Comparison of ENCODE assay signal across 16 cellular contexts in the genomic region with DNA sequence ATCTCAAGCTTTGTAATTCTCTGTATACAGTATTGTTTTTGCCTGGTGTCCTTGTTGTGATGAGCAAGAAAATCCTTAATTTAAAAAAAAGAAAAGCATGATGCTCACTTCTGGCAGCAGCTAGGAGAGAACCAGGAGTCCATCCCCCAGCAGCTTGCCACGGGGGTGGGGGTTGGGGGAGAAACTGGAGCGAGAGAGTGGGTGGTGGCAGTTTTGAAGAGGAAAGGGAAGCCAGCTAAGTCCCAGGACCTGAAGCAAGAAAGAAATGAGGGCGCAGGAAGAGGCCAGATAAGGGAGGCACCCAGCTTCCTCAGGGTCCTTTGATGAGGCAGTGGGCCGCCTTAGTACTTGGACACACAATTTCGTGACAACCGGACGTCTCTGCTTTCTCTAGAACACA. TPM values are rescaled to one million over a fixed set of nuclear protein-coding genes. Genes with fewer than 3 reads are reported as not detected.
"Had no signal": no experiment of that assay in that cellular context is flagged by ENCODE, and none has a peak within 500 bp of the region (broad histone marks: within the 10 kb centered on the region; RNA-seq: fewer than 3 reads in every experiment).

No MANE protein-coding gene starts in this region.

- H3K4me1 ChIP-seq: adrenal gland, body of pancreas, psoas muscle, uterus had no signal

- H3K4me1 Mint-ChIP-seq: activated CD8-positive, alpha-beta memory T cell treated with anti-CD3 and anti-CD28 coated beads, Interleukin-2, amount 10 ng/mL, durations not matched to agents 7 days and 5 days; natural killer cell had no signal

- H3K4me3 ChIP-seq: adrenal gland, body of pancreas, esophagus squamous epithelium, psoas muscle, uterus had no signal

- H3K36me3 ChIP-seq: uterus had no signal

- H3K27ac ChIP-seq: adrenal gland, body of pancreas, esophagus squamous epithelium, psoas muscle, uterus had no signal

- H3K4me3 Mint-ChIP-seq: activated CD8-positive, alpha-beta memory T cell treated with anti-CD3 and anti-CD28 coated beads, Interleukin-2, amount 10 ng/mL, durations not matched to agents 7 days and 5 days; activated naive CD4-positive, alpha-beta T cell treated with anti-CD3 and anti-CD28 coated beads for 36 hours; natural killer cell had no signal

- H3K27me3 Mint-ChIP-seq: activated CD8-positive, alpha-beta memory T cell treated with anti-CD3 and anti-CD28 coated beads, Interleukin-2, amount 10 ng/mL, durations not matched to agents 7 days and 5 days had no signal

- H3K27ac Mint-ChIP-seq: activated CD8-positive, alpha-beta memory T cell treated with anti-CD3 and anti-CD28 coated beads, Interleukin-2, amount 10 ng/mL, durations not matched to agents 7 days and 5 days; activated naive CD4-positive, alpha-beta T cell treated with anti-CD3 and anti-CD28 coated beads for 36 hours; natural killer cell had no signal

- DNase-seq: activated CD8-positive, alpha-beta memory T cell treated with anti-CD3 and anti-CD28 coated beads, Interleukin-2, amount 10 ng/mL, durations not matched to agents 7 days and 5 days; activated naive CD4-positive, alpha-beta T cell treated with anti-CD3 and anti-CD28 coated beads for 36 hours; adrenal gland; body of pancreas; cerebellar nuclear complex; esophagus squamous epithelium; foreskin fibroblast; left colon; natural killer cell; psoas muscle; stimulated activated CD4-positive, alpha-beta T cell treated with anti-CD3 and anti-CD28 coated beads, Interleukin-12 subunit alpha, Interleukin-12 subunit beta, amount 100 ng/mL, for 4 hours; stimulated activated naive CD4-positive, alpha-beta T cell treated with Interleukin-2 at 50 U/mL for 16 hours; uterus had no signal

- H3K27me3 ChIP-seq: adrenal gland, body of pancreas, esophagus squamous epithelium, uterus had no signal

- H3K9me3 Mint-ChIP-seq: activated naive CD4-positive, alpha-beta T cell treated with anti-CD3 and anti-CD28 coated beads for 36 hours; natural killer cell had no signal

- ATAC-seq: activated CD4-positive, CD25-positive, alpha-beta regulatory T cell treated with anti-CD3 and anti-CD28 coated beads, Interleukin-2, amount 50 U/mL, for 24 hours; activated CD8-positive, alpha-beta memory T cell treated with anti-CD3 and anti-CD28 coated beads, Interleukin-2, amount 10 ng/mL, durations not matched to agents 7 days and 5 days; body of pancreas; left colon; natural killer cell; sciatic nerve had no signal

- H3K9me3 ChIP-seq: adrenal gland, body of pancreas, esophagus squamous epithelium, psoas muscle, uterus had no signal

RNA-seq across cellular contexts. Expression of gene DLL4, which starts 47.7 kb away (rescaled TPM):
- total RNA-seq: T-helper 2 cell treated with Interferon-gamma antibody and Interleukin-4, amounts not matched to agents 100 ng/mL and 5 ng/mL, for 36 hours had no signal
